ENCODE assay signal across 8 cellular contexts in the genomic region with DNA sequence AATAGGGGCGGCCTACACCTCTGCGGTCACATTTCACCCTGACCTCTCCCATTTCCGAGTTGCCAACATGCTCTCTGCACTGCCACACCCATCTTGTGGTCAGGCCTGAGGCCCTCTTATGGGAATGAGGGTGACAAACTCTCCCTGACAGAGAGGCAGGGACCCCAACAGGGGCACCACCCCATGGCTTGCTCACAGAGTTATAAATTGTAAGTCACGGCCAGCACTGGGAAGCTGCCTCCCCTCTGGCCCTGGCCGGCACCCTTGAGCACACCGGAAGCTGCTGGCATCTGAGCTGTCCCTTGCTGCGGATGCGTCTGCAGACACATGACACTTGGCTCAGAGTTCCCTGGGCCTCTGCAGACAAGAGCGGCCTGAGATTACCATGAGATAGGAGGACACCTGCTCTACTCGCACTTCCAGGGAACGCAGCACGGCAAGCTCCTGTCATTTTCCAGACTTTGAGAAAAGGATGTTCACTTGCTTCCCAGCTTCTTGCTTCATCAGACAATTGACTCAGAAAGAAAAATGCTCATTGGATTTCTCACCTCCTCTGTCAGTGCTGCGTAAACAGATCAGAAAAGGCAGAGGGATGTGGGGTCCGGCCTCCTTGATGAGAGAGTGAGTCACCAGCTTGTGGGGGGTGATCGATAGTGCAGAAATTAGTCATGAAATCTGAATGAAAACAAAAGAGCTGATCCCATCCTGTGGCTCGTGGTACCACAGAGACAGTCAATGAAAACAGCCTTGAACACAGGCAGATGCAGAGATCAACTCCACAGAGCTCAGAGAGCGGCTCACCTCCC.
DNase-seq lines count a peak whose midpoint lies in the region; ATAC-seq, FAIRE-seq and TF ChIP-seq lines count a peak whose summit lies in the region.

No MANE protein-coding gene starts in this region.

- no peak for TF ChIP-seq RAD21 in GM12878 (IDR thresholded peaks at IDR 0.05; ENCODE audit: insufficient read depth, low read depth, low read length)

- no peak overlapping the region for H2AFZ ChIP-seq in GM12878 (ENCODE audit: control insufficient read depth, low read depth, low read length)
- no peak overlapping the region for H2AFZ ChIP-seq in trophoblast cell (ENCODE audit: insufficient read depth, low read length, poor library complexity)

- no peaks in the 10 kb centered on the region for H3K79me1 ChIP-seq in trophoblast cell (ENCODE audit: low read length)

- in situ Hi-C loops in GM12878 (cut with MboI), result no loop called here

- no peak for TF ChIP-seq POLR2A in GM12878 (IDR thresholded peaks at IDR 0.05; ENCODE audit: low read depth, low read length)

- H3K27me3 ChIP-seq in BJ (ENCODE audit: control insufficient read depth, insufficient read depth, low read length) (no peaks in the 10 kb centered on the region), GM12878 (replicated peaks in 1 of 2; ENCODE audit: control insufficient read depth in 2 of 2, insufficient read depth in 2 of 2, low read length in 1 of 2) (no peaks in the 10 kb centered on the region; a peak in 2 of 4 replicates), trophoblast cell (ENCODE audit: insufficient read depth, low read length) (no peaks in the 10 kb centered on the region)

- H3K4me3 ChIP-seq in BJ (ENCODE audit: low read depth, low read length) (no peak overlapping the region), GM12878 (no peak overlapping the region), trophoblast cell (ENCODE audit: low read depth, low read length) (no peak overlapping the region)

- H3K4ac ChIP-seq in trophoblast cell (ENCODE audit: low read depth, low read length), result no peak overlapping the region

- no peak for FAIRE-seq in GM12878 (lab: Jason Lieb, UNC)

- H3K9ac ChIP-seq in GM12878 (ENCODE audit: control insufficient read depth, insufficient read depth, low read length) (no peak overlapping the region), trophoblast cell (ENCODE audit: low read length) (no peak overlapping the region)

- no peak overlapping the region for H2BK120ac ChIP-seq in trophoblast cell (ENCODE audit: insufficient read depth, low read length, poor library complexity)

- no peak overlapping the region for H2BK12ac ChIP-seq in trophoblast cell (ENCODE audit: low read length)

- no TSS peak for BruUV-seq in GM12878 (replicated peaks; lab: Mats Ljungman, UMichigan)

- H4K8ac ChIP-seq in trophoblast cell (ENCODE audit: low read depth, low read length), result no peak overlapping the region

- H2BK5ac ChIP-seq in trophoblast cell (ENCODE audit: low read depth, low read length, poor library complexity), result no peak overlapping the region

- no peak overlapping the region for H2AK5ac ChIP-seq in trophoblast cell (ENCODE audit: low read length)

- intact Hi-C loops in GM12878 (cut with micrococcal nuclease; ENCODE audit: unreplicated experiment), result no loop called here

- CTCF ChIA-PET in BJ (lab: Yijun Ruan, JAX) (interaction anchor here (0.9 to 1.1 kb wide), 3 partner anchors 9 to 156 kb away, joined by 3 read pairs; no protein-coding TSS in a partner anchor), GM12878 (lab: Yijun Ruan, JAX) (no interaction called here)

- H3K14ac ChIP-seq in trophoblast cell (ENCODE audit: low read length), result no peak overlapping the region

- RAD21 ChIA-PET in GM12878 (lab: Charles Lee; ENCODE audit: unreplicated experiment), result no interaction called here

- SMC1A ChIA-PET in GM12878 (lab: Charles Lee; ENCODE audit: uncharacterized antibody, unreplicated experiment), result no interaction called here

- no peak overlapping the region for H4K12ac ChIP-seq in trophoblast cell (ENCODE audit: low read depth, low read length)

- POLR2A ChIA-PET in BJ (lab: Charles Lee) (no interaction called here), GM12878 (lab: Charles Lee) (no interaction called here)

- H4K20me1 ChIP-seq in GM12878 (ENCODE audit: control insufficient read depth, insufficient read depth), result no peaks in the 10 kb centered on the region

- H3K18ac ChIP-seq in trophoblast cell (ENCODE audit: low read length), result no peak overlapping the region

- no peak for ATAC-seq in GM12878
- ATAC-seq in HG02885 (IDR thresholded peaks at IDR 0.05; ENCODE audit: poor library complexity, unreplicated experiment), result no peak
- no peak for ATAC-seq in GM21381 (IDR thresholded peaks at IDR 0.05; ENCODE audit: unreplicated experiment)

- H3K9me3 ChIP-seq in GM12878 (replicated peaks; ENCODE audit: control insufficient read depth, insufficient read depth, low read length) (no peaks in the 10 kb centered on the region; the same call in 2 of the 3 replicates), trophoblast cell (ENCODE audit: insufficient read depth, low read depth, low read length) (peaks cover 4% of the 10 kb centered on the region)

- H3K4me1 ChIP-seq in GM12878 (ENCODE audit: control insufficient read depth, insufficient read depth, low read length) (no peaks in the 10 kb centered on the region), trophoblast cell (ENCODE audit: control insufficient read depth in 1 of 2, insufficient read depth in 2 of 2, low read length in 2 of 2) (peaks cover 11 to 12% of the 10 kb centered on the region in 2 experiments)

- no peak overlapping the region for H4K91ac ChIP-seq in trophoblast cell (ENCODE audit: low read depth, low read length)

- 68% methylated on average over 17 of the region's 17 CpGs for WGBS in GM12878 (ENCODE audit: insufficient coverage, insufficient replicate concordance, low lambda C conversion rate, missing lambda C conversion rate)
- WGBS in trophoblast cell (ENCODE audit: extremely low coverage, insufficient coverage, insufficient read length), result no CpG with 5 or more reads among the region's 17 CpGs

- TF ChIP-seq EP300 in GM12878 (IDR thresholded peaks at IDR 0.05; ENCODE audit: borderline replicate concordance in 1 of 2, control insufficient read depth in 1 of 2, low read depth in 2 of 2, low read length in 2 of 2), result no peak

- H3K4me2 ChIP-seq in GM12878 (ENCODE audit: control insufficient read depth, insufficient read depth) (no peak overlapping the region), trophoblast cell (ENCODE audit: low read length) (no peak overlapping the region)

- TF ChIP-seq CTCF in BJ (IDR thresholded peaks at IDR 0.05; ENCODE audit: insufficient read depth, low read depth, low read length), result no peak
- no peak for TF ChIP-seq CTCF in GM12878 (IDR thresholded peaks at IDR 0.05 in 2 of 3, conservative IDR thresholded peaks at IDR 0.05 in 1 of 3; ENCODE audit: control insufficient read depth in 2 of 3, extremely low read depth in 1 of 3, insufficient read depth in 1 of 3, low read depth in 3 of 3, low read length in 3 of 3)

- H3K79me2 ChIP-seq in GM12878 (ENCODE audit: control insufficient read depth, insufficient read depth, low read length) (no peaks in the 10 kb centered on the region), trophoblast cell (ENCODE audit: control insufficient read depth, insufficient read depth, low read length, poor library complexity) (no peaks in the 10 kb centered on the region)

- H3K23ac ChIP-seq in trophoblast cell (ENCODE audit: low read length), result no peak overlapping the region

- DNase-seq in BJ (ENCODE audit: low read depth), result peak; percentile 48
- DNase-seq in SHP77 treated with DMSO at 0.1 percent for 48 hours (lab: John Stamatoyannopoulos, UW), result peak; percentile 35
- no peak for DNase-seq in GM12878 (ENCODE audit: low read depth, low spot score)
- DNase-seq in trophoblast cell, result peak; percentile 92 to 94
- no peak for DNase-seq in GM19238 (ENCODE audit: insufficient read length, low spot score)
- DNase-seq in superior temporal gyrus (ENCODE audit: extremely low spot score), result no peak

- no peak overlapping the region for H3K27ac ChIP-seq in GM12878 (ENCODE audit: control insufficient read depth, insufficient read depth)
- no peak overlapping the region for H3K27ac ChIP-seq in trophoblast cell (ENCODE audit: low read depth, low read length)

- H3K36me3 ChIP-seq in BJ (ENCODE audit: control insufficient read depth, insufficient read depth, low read length) (no peaks in the 10 kb centered on the region), GM12878 (ENCODE audit: control insufficient read depth in 2 of 2, insufficient read depth in 2 of 2, low read length in 1 of 2) (no peaks in the 10 kb centered on the region), trophoblast cell (ENCODE audit: control insufficient read depth in 1 of 2, insufficient read depth in 2 of 2, low read length in 2 of 2) (no peaks in the 10 kb centered on the region)

TF ChIP-seq in GM12878, 131 proteins besides CTCF, POLR2A, EP300 and RAD21:
- TF ChIP-seq RUNX3 (IDR thresholded peaks at IDR 0.05; ENCODE audit: low read length), result peak; percentile 27; the same call in 1 of the 2 replicates
- no peak for TF ChIP-seq RAD51 (IDR thresholded peaks at IDR 0.05)
- no peak for TF ChIP-seq MTA3 (IDR thresholded peaks at IDR 0.05; ENCODE audit: borderline replicate concordance, low read length)
- no peak for TF ChIP-seq SIX5 (IDR thresholded peaks at IDR 0.05; ENCODE audit: low read depth, low read length, severe bottlenecking)
- peak; percentile 50; the same call in 1 of the 2 replicates for TF ChIP-seq JUNB (IDR thresholded peaks at IDR 0.05)

Comparison
In these comparisons a context has a peak if more than half of its experiments do, and no peak if none do; other contexts are left out.
1. DNase-seq: peak in BJ (single experiment), SHP77 treated with DMSO at 0.1 percent for 48 hours (single experiment) and trophoblast cell (2 of 2); none in GM12878 (single experiment), GM19238 (single experiment) and superior temporal gyrus (single experiment).